Comparison of ENCODE assay signal across 8 cellular contexts in the genomic region with DNA sequence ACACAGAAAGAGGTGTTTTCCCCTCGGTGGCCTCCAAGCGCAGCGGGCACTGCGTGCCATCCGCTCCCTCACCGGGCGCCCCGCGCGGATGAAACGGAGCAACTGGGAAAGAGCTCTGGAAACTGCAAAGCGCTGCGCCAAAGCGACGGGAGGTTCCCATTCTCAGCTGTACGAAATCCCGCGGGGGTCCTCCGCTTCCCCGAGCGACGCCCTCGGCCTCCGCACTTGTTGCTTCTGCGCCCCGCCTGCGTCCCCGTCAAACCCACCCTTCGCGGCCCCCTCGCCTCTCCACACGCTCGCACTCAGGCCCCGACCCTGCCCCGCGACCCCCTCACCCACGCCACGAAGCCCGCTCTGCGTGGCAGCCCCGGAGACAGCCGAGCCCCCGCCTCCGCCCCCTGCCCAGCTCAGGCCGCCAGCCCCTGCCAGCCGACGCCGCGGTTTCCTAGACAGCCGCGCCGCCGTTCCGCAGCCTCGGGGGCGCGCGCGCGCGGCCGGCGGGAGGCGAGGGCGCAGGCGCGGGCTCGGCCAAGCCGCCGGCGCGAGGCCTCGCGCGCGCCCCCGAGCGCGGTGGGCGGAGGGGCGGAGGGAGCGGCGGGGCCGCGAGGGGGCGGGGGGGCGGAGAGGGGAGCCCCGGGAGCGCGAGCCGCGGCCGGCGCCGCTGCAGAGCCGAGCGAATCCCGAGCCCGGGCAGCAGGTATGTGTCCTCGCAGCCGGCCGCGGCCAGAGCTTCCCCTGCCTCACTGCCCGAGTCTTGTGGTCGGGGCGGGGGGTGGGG. TPM values are rescaled to one million over a fixed set of nuclear protein-coding genes. Genes with fewer than 3 reads are reported as not detected.
DNase-seq lines count a peak whose midpoint lies in the region; ATAC-seq and TF ChIP-seq lines count a peak whose summit lies in the region.

A gene with protein sequence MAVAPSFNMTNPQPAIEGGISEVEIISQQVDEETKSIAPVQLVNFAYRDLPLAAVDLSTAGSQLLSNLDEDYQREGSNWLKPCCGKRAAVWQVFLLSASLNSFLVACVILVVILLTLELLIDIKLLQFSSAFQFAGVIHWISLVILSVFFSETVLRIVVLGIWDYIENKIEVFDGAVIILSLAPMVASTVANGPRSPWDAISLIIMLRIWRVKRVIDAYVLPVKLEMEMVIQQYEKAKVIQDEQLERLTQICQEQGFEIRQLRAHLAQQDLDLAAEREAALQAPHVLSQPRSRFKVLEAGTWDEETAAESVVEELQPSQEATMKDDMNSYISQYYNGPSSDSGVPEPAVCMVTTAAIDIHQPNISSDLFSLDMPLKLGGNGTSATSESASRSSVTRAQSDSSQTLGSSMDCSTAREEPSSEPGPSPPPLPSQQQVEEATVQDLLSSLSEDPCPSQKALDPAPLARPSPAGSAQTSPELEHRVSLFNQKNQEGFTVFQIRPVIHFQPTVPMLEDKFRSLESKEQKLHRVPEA (plus strand): TSS at position 666 of the 778 bp plus-strand sequence. CDS start 74,279 bp downstream, outside the sequence.

- ATAC-seq in GM23338 (peak; percentile 86), PC-3 (peak; percentile 61), body of pancreas (peak; percentile 88), gastrocnemius medialis (peak; percentile 61 to 73), GM18867 (IDR thresholded peaks at IDR 0.05; ENCODE audit: unreplicated experiment) (no peak)

- in situ Hi-C loops in gastrocnemius medialis (cut with MboI; ENCODE audit: low sequenced_read_pairs in 4 of 4) = loop anchor here in 2 of 4 donors (5.0 to 10.0 kb wide), 2 partner anchors 75 to 78 kb away; no protein-coding TSS in a partner anchor

- WGBS in body of pancreas, 2 donors = 0 to 1% methylated on average over 8 to 45 of the region's 106 CpGs

- H3K9me3 Mint-ChIP-seq in CD4-positive, alpha-beta memory T cell = no peaks in the 10 kb centered on the region
- H3K9me3 Mint-ChIP-seq in GM23338 = no peaks in the 10 kb centered on the region

- H3K9me2 ChIP-seq in GM23338 (ENCODE audit: insufficient read depth) (no peaks in the 10 kb centered on the region), PC-3 (replicated peaks; ENCODE audit: low read length) (no peaks in the 10 kb centered on the region)

- H3K4me1 ChIP-seq in CD4-positive, alpha-beta memory T cell (ENCODE audit: insufficient read depth, low read length) = peaks cover 24% of the 10 kb centered on the region
- H3K4me1 ChIP-seq in GM23338 (ENCODE audit: insufficient read depth) (peaks cover 37% of the 10 kb centered on the region), PC-3 (ENCODE audit: insufficient read depth, low read length) (peaks cover 7% of the 10 kb centered on the region; the same call in 1 of the 2 replicates), body of pancreas (peaks cover 30% of the 10 kb centered on the region), iPS-20b (ENCODE audit: insufficient read depth, low read length) (peaks cover 24% of the 10 kb centered on the region; the same call in 1 of the 2 replicates), gastrocnemius medialis (peaks cover 9 to 19% of the 10 kb centered on the region in 2 donors)

- H3K4me3 Mint-ChIP-seq in CD4-positive, alpha-beta memory T cell = peak within 1 kb of the TSS; percentile 77 to 87 (median 84)
- peak within 1 kb of the TSS; percentile 76 for H3K4me3 Mint-ChIP-seq in GM23338

- H3K27ac ChIP-seq in CD4-positive, alpha-beta memory T cell (ENCODE audit: low read depth, low read length) = no peak within 1 kb of the TSS
- H3K27ac ChIP-seq in GM23338 (ENCODE audit: low read depth) (no peak within 1 kb of the TSS), PC-3 (ENCODE audit: low read length) (no peak within 1 kb of the TSS), body of pancreas (peak within 1 kb of the TSS in 3 of 4 donors; percentile 7 to 54 (median 37)), iPS-20b (ENCODE audit: low read length) (no peak within 1 kb of the TSS), gastrocnemius medialis (peak within 1 kb of the TSS; percentile 70 to 79 (median 74))

- H3K4me1 Mint-ChIP-seq in CD4-positive, alpha-beta memory T cell = peaks cover 5 to 27% (median 16%) of the 10 kb centered on the region in 4 donors
- peaks cover 48% of the 10 kb centered on the region for H3K4me1 Mint-ChIP-seq in GM23338

- H3K9ac ChIP-seq in PC-3 (ENCODE audit: low read length) = no peak within 1 kb of the TSS
- peak within 1 kb of the TSS; percentile 69; the same call in 1 of the 2 replicates for H3K9ac ChIP-seq in iPS-20b (ENCODE audit: low read depth, low read length)

- CTCF ChIA-PET in CD4-positive, alpha-beta memory T cell (lab: Charles Lee; ENCODE audit: partially characterized antibody) = interaction anchor here (0.9 to 7.0 kb wide), 5 partner anchors 16 to 91 kb away, joined by 3 to 99 read pairs (median 4); no protein-coding TSS in a partner anchor
- CTCF ChIA-PET in PC-3 (lab: Charles Lee) = interaction anchor here (0.6 to 2.2 kb wide), 4 partner anchors 26 to 1031 kb away, joined by 3 to 8 read pairs (median 6); no protein-coding TSS in a partner anchor

- TF ChIP-seq CTCF in GM23338 (conservative IDR thresholded peaks at IDR 0.05; ENCODE audit: low read depth in 2 of 2) (no peak; a peak in 1 of 4 replicates), PC-3 (conservative IDR thresholded peaks at IDR 0.05; ENCODE audit: low read depth, low read length) (no peak), body of pancreas (IDR thresholded peaks at IDR 0.05) (no peak), gastrocnemius medialis (IDR thresholded peaks at IDR 0.05 in 4 of 5, conservative IDR thresholded peaks at IDR 0.05 in 1 of 5) (no peak)

- POLR2A ChIA-PET in CD4-positive, alpha-beta memory T cell (lab: Charles Lee; ENCODE audit: partially characterized antibody) = interaction anchor here (1.1 kb wide), 1 partner anchor 80 kb away, joined by 3 read pairs; no protein-coding TSS in a partner anchor
- POLR2A ChIA-PET in PC-3 (lab: Charles Lee; ENCODE audit: unreplicated experiment) = no interaction called here

- H3K79me2 ChIP-seq in GM23338 (replicated peaks; ENCODE audit: insufficient read depth) (no peaks in the 10 kb centered on the region), PC-3 (ENCODE audit: low read length) (no peaks in the 10 kb centered on the region)

- H3K36me3 Mint-ChIP-seq in CD4-positive, alpha-beta memory T cell = no peaks in the 10 kb centered on the region
- H3K36me3 Mint-ChIP-seq in GM23338 (ENCODE audit: low read depth) = no peaks in the 10 kb centered on the region

- peak within 1 kb of the TSS; percentile 94 for H3K4me2 ChIP-seq in GM23338
- H3K4me2 ChIP-seq in PC-3 (ENCODE audit: low read length) = peak within 1 kb of the TSS; percentile 90

- H3K27ac Mint-ChIP-seq in CD4-positive, alpha-beta memory T cell = peak within 1 kb of the TSS in 4 of 7 donors; percentile 30 to 55 (median 44)
- no peak within 1 kb of the TSS for H3K27ac Mint-ChIP-seq in GM23338

- peak within 1 kb of the TSS in 1 of 2 donors; percentile 34 for H3K4me3 ChIP-seq in CD4-positive, alpha-beta memory T cell (ENCODE audit: low read length in 2 of 2)
- H3K4me3 ChIP-seq in GM23338 (peak within 1 kb of the TSS; percentile 85), PC-3 (ENCODE audit: low read length) (peak within 1 kb of the TSS; percentile 76), body of pancreas (peak within 1 kb of the TSS; percentile 62 to 74), iPS-20b (ENCODE audit: low read length) (peak within 1 kb of the TSS; percentile 74), gastrocnemius medialis (peak within 1 kb of the TSS; percentile 70 to 82 (median 72))

- no peaks in the 10 kb centered on the region for H3K9me3 ChIP-seq in CD4-positive, alpha-beta memory T cell (ENCODE audit: control insufficient read depth in 1 of 2, low read length in 2 of 2)
- H3K9me3 ChIP-seq in PC-3 (ENCODE audit: low read length) (no peaks in the 10 kb centered on the region), body of pancreas (no peaks in the 10 kb centered on the region), iPS-20b (ENCODE audit: insufficient read depth, low read depth, low read length) (no peaks in the 10 kb centered on the region), gastrocnemius medialis (no peaks in the 10 kb centered on the region)

- H3K36me3 ChIP-seq in CD4-positive, alpha-beta memory T cell (ENCODE audit: insufficient read depth, low read length) = no peaks in the 10 kb centered on the region
- H3K36me3 ChIP-seq in GM23338 (ENCODE audit: insufficient read depth) (no peaks in the 10 kb centered on the region), PC-3 (ENCODE audit: low read depth, low read length) (no peaks in the 10 kb centered on the region), body of pancreas (replicated peaks in 1 of 2; ENCODE audit: insufficient read depth in 1 of 2, low read depth in 2 of 2) (no peaks in the 10 kb centered on the region), iPS-20b (ENCODE audit: insufficient read depth, low read depth, low read length) (no peaks in the 10 kb centered on the region), gastrocnemius medialis (no peaks in the 10 kb centered on the region)

- no TSS peak for BruUV-seq in PC-3 (replicated peaks; lab: Mats Ljungman, UMichigan)

- TF ChIP-seq POLR2A in body of pancreas (IDR thresholded peaks at IDR 0.05) (peak in 1 of 3 donors; percentile 36), gastrocnemius medialis (IDR thresholded peaks at IDR 0.05) (no peak)

- peaks cover 35 to 41% of the 10 kb centered on the region in 2 donors for H3K27me3 Mint-ChIP-seq in CD4-positive, alpha-beta memory T cell
- H3K27me3 Mint-ChIP-seq in GM23338 (ENCODE audit: insufficient read depth, low read depth, poor library complexity) = peaks cover 22% of the 10 kb centered on the region

- peak in 2 of 5 donors; percentile 18 to 22 for DNase-seq in CD4-positive, alpha-beta memory T cell
- DNase-seq in GM23338 (ENCODE audit: low spot score) = peak; percentile 88
- peak; percentile 55 for DNase-seq in PC-3
- peak; percentile 63 to 77 (median 67) for DNase-seq in body of pancreas
- peak in 1 of 2 donors; percentile 21 for DNase-seq in gastrocnemius medialis
- DNase-seq in amniotic stem cell (lab: John Stamatoyannopoulos, UW) = no peak

- H2AFZ ChIP-seq in GM23338 = peak within 1 kb of the TSS; percentile 99
- peak within 1 kb of the TSS; percentile 78 for H2AFZ ChIP-seq in PC-3 (ENCODE audit: low read length)

- no peaks in the 10 kb centered on the region for H4K20me1 ChIP-seq in GM23338 (replicated peaks; ENCODE audit: insufficient read depth)
- no peaks in the 10 kb centered on the region for H4K20me1 ChIP-seq in PC-3 (ENCODE audit: low read length)

- peaks cover 32% of the 10 kb centered on the region for H3K27me3 ChIP-seq in CD4-positive, alpha-beta memory T cell (ENCODE audit: insufficient read depth, low read length)
- H3K27me3 ChIP-seq in GM23338 (ENCODE audit: insufficient read depth) (peaks cover 25% of the 10 kb centered on the region), PC-3 (ENCODE audit: low read length) (peaks cover 53% of the 10 kb centered on the region), body of pancreas (peaks cover 0 to 3% of the 10 kb centered on the region in 2 donors), iPS-20b (ENCODE audit: insufficient read depth, low read length) (peaks cover 35% of the 10 kb centered on the region), gastrocnemius medialis (peaks cover 0 to 3% (median 0%) of the 10 kb centered on the region in 3 donors)

- intact Hi-C loops in CD4-positive, alpha-beta memory T cell (cut with micrococcal nuclease) = loop anchor here (5.0 kb wide), 1 partner anchor 93 kb away; no protein-coding TSS in a partner anchor
- intact Hi-C loops in PC-3 (cut with micrococcal nuclease) = loop anchor here (10.0 kb wide), 1 partner anchor 135 kb away; no protein-coding TSS in a partner anchor
- intact Hi-C loops in body of pancreas (cut with DNase I) = loop anchor here (5.0 kb wide), 1 partner anchor 78 kb away; no protein-coding TSS in a partner anchor
- intact Hi-C loops in gastrocnemius medialis (cut with DNase I; ENCODE audit: low total_unique reads) = no loop called here

- H3F3A ChIP-seq in GM23338 (replicated peaks; ENCODE audit: low read depth) (0 out of 2 replicates have a peak, but pooled peaks cover 2% of the 10 kb centered on the region), PC-3 (ENCODE audit: low read length, unreplicated experiment) (no peaks in the 10 kb centered on the region)

RNA-seq across cellular contexts. Expression of the gene that starts here (rescaled TPM):
- total RNA-seq in CD4-positive, alpha-beta memory T cell = not detected
- not detected for polyA plus RNA-seq in CD4-positive, alpha-beta memory T cell
- total RNA-seq in GM23338 (2014; rRNA removed; shearing (Covaris generic)) = 2.8 and 5.0 TPM in 2 replicates
- 0.28 and 0.42 TPM in 2 replicates for polyA plus RNA-seq in GM23338 (2016; fragmentation: Nextera tagmentation; extraction: Ambion mirVana)
- total RNA-seq in PC-3 (2014; rRNA removed) = not detected in 2 replicates
- total RNA-seq in body of pancreas = 1 to 10 TPM in 1 of 2 donors, under 1 TPM in 1; 0.66 to 9.1 TPM
- 10 to 100 TPM in 2 of 4 donors, 1 to 10 TPM in 2; 3.6 to 17.1 (median 11.7) TPM for total RNA-seq in gastrocnemius medialis

Comparison
In these comparisons a context has a peak if more than half of its experiments do, and no peak if none do; other contexts are left out.
1. Peak in DNase-seq, ATAC-seq, H3K4me3 ChIP-seq and H3K4me2 ChIP-seq in PC-3; RNA of the gene not detected or under 1 TPM.
2. H3K27ac ChIP-seq: peak in body of pancreas (3 of 4) and gastrocnemius medialis (4 of 4); none in CD4-positive, alpha-beta memory T cell (single experiment), GM23338 (single experiment), PC-3 (single experiment) and iPS-20b (single experiment).